In the genomic region with DNA sequence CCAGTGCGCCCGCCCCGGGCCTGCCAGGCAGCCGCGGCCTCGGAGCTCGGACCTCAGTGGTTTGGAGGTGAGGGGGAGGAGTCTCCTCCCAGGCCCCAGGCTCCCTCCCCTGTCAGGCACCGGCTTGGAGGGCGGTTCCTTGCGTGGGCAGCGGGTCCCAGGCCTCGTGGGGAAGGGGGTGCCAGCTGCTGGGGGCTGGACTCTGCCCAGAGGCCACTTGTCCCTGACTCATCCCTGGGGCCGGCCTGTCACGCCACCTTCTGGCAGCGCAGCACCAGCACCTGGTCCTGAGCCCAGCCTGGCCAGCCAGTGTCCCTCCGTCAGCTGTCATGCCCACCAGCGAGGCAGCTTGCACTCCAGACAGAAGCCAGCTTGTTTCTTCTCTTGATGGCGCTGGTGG, we compare ENCODE assay signal across 8 cellular contexts.
DNase-seq lines count a peak whose midpoint lies in the region; ATAC-seq, FAIRE-seq and TF ChIP-seq lines count a peak whose summit lies in the region.
"Not testable (repeated sequence)": the region's sequence is repeated elsewhere in the genome, so short reads cannot be mapped to it uniquely, and the experiment has no call there.

No MANE protein-coding gene starts in this region.

- H3K4me3 ChIP-seq in A549; Peyer's patch; right cardiac atrium (ENCODE audit: low read length); right lobe of liver; ovary; sigmoid colon; aorta (ENCODE audit: low read length in 2 of 2): not testable (repeated sequence)

- FAIRE-seq in A549 (lab: Jason Lieb, UNC), result not testable (repeated sequence)

- not testable (repeated sequence) for H3K36me3 ChIP-seq in Peyer's patch; right lobe of liver; ovary; sigmoid colon; aorta (ENCODE audit: control insufficient read depth in 1 of 2, insufficient read depth in 2 of 2, low read length in 1 of 2)

- POLR2A ChIA-PET in A549 (lab: Yijun Ruan, JAX), result not testable (repeated sequence)

- H3K27me3 ChIP-seq in Peyer's patch; right cardiac atrium (ENCODE audit: control insufficient read depth, insufficient read depth); right lobe of liver; ovary; sigmoid colon; aorta (ENCODE audit: control insufficient read depth in 1 of 2, insufficient read depth in 2 of 2, low read length in 1 of 2): not testable (repeated sequence)

- not testable (repeated sequence) for H3K4me2 ChIP-seq in A549

- H3K4me1 Mint-ChIP-seq in chondrocyte (ENCODE audit: low read depth), result not testable (repeated sequence)

- not testable (repeated sequence) for H3K4me3 Mint-ChIP-seq in chondrocyte (ENCODE audit: unreplicated experiment)

- H3K27ac Mint-ChIP-seq in chondrocyte (ENCODE audit: unreplicated experiment), result not testable (repeated sequence)

- WGBS in A549 (ENCODE audit: missing lambda C conversion rate), result no CpG with 5 or more reads among the region's 18 CpGs
- WGBS in right cardiac atrium, result 95% methylated on average over 3 of the region's 18 CpGs
- WGBS in right lobe of liver (ENCODE audit: insufficient coverage, low coverage, low lambda C conversion rate, missing lambda C conversion rate), result no CpG with 5 or more reads among the region's 18 CpGs
- 82% methylated on average over 5 of the region's 18 CpGs; no CpG with 5 or more reads in 2 of the 3 donors for WGBS in ovary, 3 donors
- 79 to 88% methylated on average over 3 to 5 of the region's 18 CpGs for WGBS in sigmoid colon, 2 donors
- WGBS in aorta, 2 donors, result 81% methylated on average over 5 of the region's 18 CpGs; no CpG with 5 or more reads in 1 of the 2 donors

- CTCF ChIA-PET in A549 (lab: Yijun Ruan, JAX), result not testable (repeated sequence)

- H3K36me3 Mint-ChIP-seq in chondrocyte (ENCODE audit: low read depth), result not testable (repeated sequence)

- not testable (repeated sequence) for DNase-seq in A549 (ENCODE audit: low read depth in 1 of 2, low spot score in 1 of 2)
- DNase-seq in Peyer's patch (peak in 2 of 3 donors; percentile 2 to 40), chondrocyte (ENCODE audit: low spot score) (peak; percentile 43), right cardiac atrium (peak in 2 of 3 donors; percentile 8 to 18), right lobe of liver (peak; percentile 17 to 62 (median 18)), ovary (peak in 3 of 5 donors; percentile 17 to 30 (median 26)), sigmoid colon (peak; percentile 24), aorta (peak; percentile 21 to 22)

- TF ChIP-seq CTCF in A549 (IDR thresholded peaks at IDR 0.05); Peyer's patch (IDR thresholded peaks at IDR 0.05); chondrocyte (IDR thresholded peaks at IDR 0.05); right lobe of liver (IDR thresholded peaks at IDR 0.05); ovary (IDR thresholded peaks at IDR 0.05); sigmoid colon (IDR thresholded peaks at IDR 0.05): not testable (repeated sequence)

- not testable (repeated sequence) for H3K4me1 ChIP-seq in A549; Peyer's patch; right cardiac atrium (ENCODE audit: control insufficient read depth, insufficient read depth, low read length); right lobe of liver; ovary (ENCODE audit: insufficient read depth); sigmoid colon; aorta (ENCODE audit: control insufficient read depth in 1 of 2, insufficient read depth in 2 of 2, low read length in 2 of 2)

- not testable (repeated sequence) for TF ChIP-seq POLR2A in A549 (IDR thresholded peaks at IDR 0.05; ENCODE audit: low read length); Peyer's patch (IDR thresholded peaks at IDR 0.05); right lobe of liver (IDR thresholded peaks at IDR 0.05); ovary (IDR thresholded peaks at IDR 0.05); sigmoid colon (IDR thresholded peaks at IDR 0.05)

- TF ChIP-seq EP300 in A549 (IDR thresholded peaks at IDR 0.05); ovary (IDR thresholded peaks at IDR 0.05); sigmoid colon (IDR thresholded peaks at IDR 0.05): not testable (repeated sequence)

- peak overlapping the region; percentile 63 to 77; a peak in 3 of 6 replicates for H3K27ac ChIP-seq in A549
- not testable (repeated sequence) for H3K27ac ChIP-seq in Peyer's patch; right cardiac atrium (ENCODE audit: low read length); right lobe of liver; ovary; sigmoid colon; aorta (ENCODE audit: low read depth in 1 of 2, low read length in 2 of 2)

- not testable (repeated sequence) for TF ChIP-seq RAD21 in A549 (conservative IDR thresholded peaks at IDR 0.05 in 1 of 2, IDR thresholded peaks at IDR 0.05 in 1 of 2)

- not testable (repeated sequence) for H3K27me3 Mint-ChIP-seq in chondrocyte (ENCODE audit: low read depth)

- H3K9me3 ChIP-seq in A549; Peyer's patch; right cardiac atrium (ENCODE audit: control insufficient read depth, low read length); right lobe of liver; ovary; sigmoid colon; aorta (ENCODE audit: control insufficient read depth, low read length): not testable (repeated sequence)

- H3K9me3 Mint-ChIP-seq in chondrocyte (ENCODE audit: low read depth), result not testable (repeated sequence)

- peak; percentile 36 to 42 for ATAC-seq in A549
- not testable (repeated sequence) for ATAC-seq in right cardiac atrium
- ATAC-seq in right lobe of liver, result peak in 3 of 4 donors; percentile 27 to 42 (median 33)
- ATAC-seq in aorta (ENCODE audit: low FRiP score), result peak; percentile 20

- intact Hi-C loops in right cardiac atrium (cut with DNase I); right lobe of liver (cut with DNase I); ovary (cut with DNase I); sigmoid colon (cut with DNase I); aorta (cut with DNase I): not testable (repeated sequence)

TF ChIP-seq in A549, 52 proteins besides CTCF, POLR2A, EP300 and RAD21:
- 0 out of 5 replicates have a peak, but pooled peaks of 1 of the 2 experiments have one; percentile 21 for TF ChIP-seq JUN (IDR thresholded peaks at IDR 0.05)
